Comparison of ENCODE assay signal across 10 cellular contexts in genomic region chr22:50268655-50269113, GRCh38. TPM values are rescaled to one million over a fixed set of nuclear protein-coding genes. Genes with fewer than 3 reads are reported as not detected.
DNase-seq lines count a peak whose midpoint lies in the region; ATAC-seq, FAIRE-seq and TF ChIP-seq lines count a peak whose summit lies in the region.
"Had no signal": no experiment of that assay in that cellular context is flagged by ENCODE, and none has a peak within 500 bp of the region (broad histone marks: within the 10 kb centered on the region; RNA-seq: fewer than 3 reads in every experiment).

No MANE protein-coding gene starts in this region.

- H4K20me1 ChIP-seq in SK-N-SH (ENCODE audit: insufficient read depth): peaks cover 8% of the 10 kb centered on the region; the same call in 1 of the 2 replicates

- H3K4me2 ChIP-seq in SK-N-SH (peak overlapping the region; percentile 92; the same call in 1 of the 2 replicates), parathyroid adenoma (ENCODE audit: low read length) (peak overlapping the region; percentile 66)

- no peak for FAIRE-seq in D721Med (lab: Jason Lieb, UNC)
- FAIRE-seq: GM12891 had no signal

- H2AFZ ChIP-seq in SK-N-SH (ENCODE audit: low read depth) (no peak overlapping the region), parathyroid adenoma (no peak overlapping the region)

- POLR2A ChIA-PET in SK-N-SH (lab: Yijun Ruan, JAX): no interaction called here

- H3K27me3 ChIP-seq in SK-N-SH (ENCODE audit: insufficient read depth) (no peaks in the 10 kb centered on the region), parathyroid adenoma (ENCODE audit: control insufficient read depth, insufficient read depth, low read length) (no peaks in the 10 kb centered on the region)

- no peak overlapping the region for H3K9ac ChIP-seq in SK-N-SH
- H3K9ac ChIP-seq in parathyroid adenoma: no peak overlapping the region

- no peaks in the 10 kb centered on the region for H3K9me2 ChIP-seq in SK-N-SH

- ATAC-seq in SK-N-SH treated with all-trans-retinoic acid at 6 μM for 48 hours: no peak

- no peak for DNase-seq in SK-N-SH
- no peak for DNase-seq in LNCaP clone FGC (ENCODE audit: low read depth)
- DNase-seq in choroid plexus epithelial cell (ENCODE audit: low read depth): peak; percentile 26
- no peak for DNase-seq in kidney glomerular epithelial cell (lab: John Stamatoyannopoulos, UW)
- no peak for DNase-seq in EL
- no peak for DNase-seq in D721Med (ENCODE audit: insufficient read length, low spot score)
- DNase-seq: activated naive CD4-positive, alpha-beta T cell treated with Interleukin-2 at 50 U/mL for 16 hours had no signal

- CTCF ChIA-PET in SK-N-SH (lab: Yijun Ruan, JAX): interaction anchor here (0.7 to 11.4 kb wide), 2 partner anchors 17 to 74 kb away, joined by 4 to 72 read pairs; partner anchors contain the start of gene HDAC10

- WGBS in SK-N-SH (ENCODE audit: low lambda C conversion rate): 80% methylated on average over 6 of the region's 9 CpGs

- no peaks in the 10 kb centered on the region for H3K9me3 ChIP-seq in SK-N-SH
- no peaks in the 10 kb centered on the region for H3K9me3 ChIP-seq in parathyroid adenoma (ENCODE audit: control insufficient read depth, low read length)

- H3K27ac ChIP-seq in SK-N-SH (ENCODE audit: low read depth in 2 of 2, low read length in 1 of 2) (no peak overlapping the region; a peak in 1 of 4 replicates), parathyroid adenoma (no peak overlapping the region)

- H3K79me2 ChIP-seq in SK-N-SH (ENCODE audit: insufficient read depth) (no peaks in the 10 kb centered on the region), parathyroid adenoma (no peaks in the 10 kb centered on the region)

- H3K4me3 ChIP-seq in SK-N-SH (ENCODE audit: low read depth in 2 of 2, low read length in 1 of 2) (0 out of 4 replicates have a peak overlapping the region, but pooled peaks of 1 of the 2 experiments have one; percentile 60), LNCaP clone FGC (ENCODE audit: low read depth, low read length) (peak overlapping the region; percentile 61), choroid plexus epithelial cell (ENCODE audit: low read depth, low read length) (no peak overlapping the region), parathyroid adenoma (ENCODE audit: low read depth, low read length) (no peak overlapping the region)

- H3K36me3 ChIP-seq in SK-N-SH (replicated peaks in 1 of 2; ENCODE audit: control insufficient read depth in 1 of 2, insufficient read depth in 2 of 2, low read length in 1 of 2): peaks cover 0 to 9% of the 10 kb centered on the region in 2 experiments
- no peaks in the 10 kb centered on the region for H3K36me3 ChIP-seq in parathyroid adenoma (ENCODE audit: control insufficient read depth, insufficient read depth, low read length)

- peaks cover 18% of the 10 kb centered on the region for H3F3A ChIP-seq in SK-N-SH (replicated peaks; ENCODE audit: insufficient read depth)

- TF ChIP-seq CTCF in SK-N-SH (IDR thresholded peaks at IDR 0.05) (no peak), LNCaP clone FGC (IDR thresholded peaks at IDR 0.05; ENCODE audit: control insufficient read depth, extremely low read depth, insufficient read depth) (no peak), choroid plexus epithelial cell (conservative IDR thresholded peaks at IDR 0.05; ENCODE audit: low read depth, low read length) (no peak), parathyroid adenoma (IDR thresholded peaks at IDR 0.05) (no peak), D721Med (IDR thresholded peaks at IDR 0.05; ENCODE audit: insufficient read depth, missing control alignments) (no peak)

- H3K4me1 ChIP-seq in SK-N-SH (ENCODE audit: control insufficient read depth in 1 of 2, insufficient read depth in 2 of 2, low read depth in 1 of 2, low read length in 1 of 2) (peaks cover 7 to 19% of the 10 kb centered on the region in 2 experiments; a peak in 2 of 4 replicates), parathyroid adenoma (peaks cover 3% of the 10 kb centered on the region)

- no peak for TF ChIP-seq RAD21 in SK-N-SH (IDR thresholded peaks at IDR 0.05; ENCODE audit: low read length)

- no peak for TF ChIP-seq EP300 in SK-N-SH (IDR thresholded peaks at IDR 0.05; ENCODE audit: borderline replicate concordance in 1 of 2, low read depth in 1 of 2, low read length in 1 of 2)

TF ChIP-seq in SK-N-SH, 30 proteins besides CTCF, POLR2A, EP300 and RAD21 (continues in another document):
- no peak for TF ChIP-seq USF1 (IDR thresholded peaks at IDR 0.05; ENCODE audit: borderline replicate concordance, low read depth)
- no peak for TF ChIP-seq USF2 (IDR thresholded peaks at IDR 0.05; ENCODE audit: borderline replicate concordance, low read depth, low read length)
- no peak for TF ChIP-seq GABPA (IDR thresholded peaks at IDR 0.05; ENCODE audit: low read depth)
- TF ChIP-seq FOXJ3 (CRISPR knock-in tag; IDR thresholded peaks at IDR 0.05): no peak
- TF ChIP-seq IRF3 (IDR thresholded peaks at IDR 0.05; ENCODE audit: low read depth, low read length): no peak
- TF ChIP-seq RXRA (IDR thresholded peaks at IDR 0.05; ENCODE audit: borderline replicate concordance, low read depth): no peak

TF ChIP-seq in SK-N-SH treated with all-trans-retinoic acid at 6 μM for 48 hours, 23 proteins besides CTCF, POLR2A, EP300 and RAD21:
- no peak for TF ChIP-seq CSDC2 (CRISPR knock-in tag; IDR thresholded peaks at IDR 0.05)
- no peak for TF ChIP-seq ZNF70 (CRISPR knock-in tag; IDR thresholded peaks at IDR 0.05)
- TF ChIP-seq POU6F1 (CRISPR knock-in tag; IDR thresholded peaks at IDR 0.05; ENCODE audit: borderline replicate concordance, low read depth): no peak
- TF ChIP-seq ZNF8 (CRISPR knock-in tag; IDR thresholded peaks at IDR 0.05): no peak
- TF ChIP-seq ARNTL (CRISPR knock-in tag; IDR thresholded peaks at IDR 0.05; ENCODE audit: borderline replicate concordance, low read depth): no peak
- TF ChIP-seq ZFP30 (CRISPR knock-in tag; IDR thresholded peaks at IDR 0.05): no peak
- no peak for TF ChIP-seq ISL1 (CRISPR knock-in tag; IDR thresholded peaks at IDR 0.05)

RNA-seq across cellular contexts. Expression of gene MAPK11, which starts 1.5 kb away (rescaled TPM):
- 36.0 and 38.3 TPM in 2 replicates for polyA plus RNA-seq in SK-N-SH (2012; rRNA removed)
- polyA plus RNA-seq in SK-N-SH (2012; cell fraction: cytosol; rRNA removed): 9.2 and 14.0 TPM in 2 replicates
- polyA plus RNA-seq in SK-N-SH (2012; cell fraction: nucleus; rRNA removed): 182 and 260 TPM in 2 replicates

RNA-seq across cellular contexts. Expression of gene MAPK12, which starts 7.2 kb away (rescaled TPM):
- 118 TPM in 2 replicates for polyA plus RNA-seq in SK-N-SH (2012; rRNA removed)
- polyA plus RNA-seq in SK-N-SH (2012; cell fraction: cytosol; rRNA removed): 43.8 and 58.3 TPM in 2 replicates
- polyA plus RNA-seq in SK-N-SH (2012; cell fraction: nucleus; rRNA removed): 480 and 590 TPM in 2 replicates

RNA-seq across cellular contexts. Expression of gene HDAC10, which starts 17.6 kb away (rescaled TPM):
- polyA plus RNA-seq in SK-N-SH (2012; rRNA removed): 51.9 and 55.1 TPM in 2 replicates
- polyA plus RNA-seq in SK-N-SH (2012; cell fraction: cytosol; rRNA removed): 6.6 and 12.2 TPM in 2 replicates
- polyA plus RNA-seq in SK-N-SH (2012; cell fraction: nucleus; rRNA removed): 513 and 740 TPM in 2 replicates

RNA-seq across cellular contexts. Expression of gene TUBGCP6, which starts 23.9 kb away (rescaled TPM):
- polyA plus RNA-seq in SK-N-SH (2012; rRNA removed): 40.4 and 42.8 TPM in 2 replicates
- polyA plus RNA-seq in SK-N-SH (2012; cell fraction: cytosol; rRNA removed): 4.9 and 9.1 TPM in 2 replicates
- 290 and 343 TPM in 2 replicates for polyA plus RNA-seq in SK-N-SH (2012; cell fraction: nucleus; rRNA removed)

RNA-seq across cellular contexts. Expression of gene PLXNB2, which starts 38.8 kb away (rescaled TPM):
- 85.8 and 108 TPM in 2 replicates for polyA plus RNA-seq in SK-N-SH (2012; rRNA removed)
- polyA plus RNA-seq in SK-N-SH (2012; cell fraction: cytosol; rRNA removed): 38.1 and 61.2 TPM in 2 replicates
- polyA plus RNA-seq in SK-N-SH (2012; cell fraction: nucleus; rRNA removed): 385 and 523 TPM in 2 replicates
